ENCODE assay signal across 1 cellular context in genomic region chr10:50392426-50392825, GRCh38.
A peak's percentile ranks its signal among the peaks of the same experiment; 100 is the strongest.
TF ChIP-seq lines count a peak whose summit lies in the region.

No MANE protein-coding gene starts in this region.

TF ChIP-seq in HepG2, 621 proteins besides CTCF, POLR2A, EP300 and RAD21 (continued from another document and continues in another):
- no peak for TF ChIP-seq MLXIP (CRISPR knock-in tag; IDR thresholded peaks at IDR 0.05; ENCODE audit: borderline replicate concordance)
- no peak for TF ChIP-seq ZNF136 (CRISPR knock-in tag; IDR thresholded peaks at IDR 0.05; ENCODE audit: low read depth)
- TF ChIP-seq MEF2D (CRISPR knock-in tag; IDR thresholded peaks at IDR 0.05) = peak; percentile 61
- TF ChIP-seq, protein P1, sequence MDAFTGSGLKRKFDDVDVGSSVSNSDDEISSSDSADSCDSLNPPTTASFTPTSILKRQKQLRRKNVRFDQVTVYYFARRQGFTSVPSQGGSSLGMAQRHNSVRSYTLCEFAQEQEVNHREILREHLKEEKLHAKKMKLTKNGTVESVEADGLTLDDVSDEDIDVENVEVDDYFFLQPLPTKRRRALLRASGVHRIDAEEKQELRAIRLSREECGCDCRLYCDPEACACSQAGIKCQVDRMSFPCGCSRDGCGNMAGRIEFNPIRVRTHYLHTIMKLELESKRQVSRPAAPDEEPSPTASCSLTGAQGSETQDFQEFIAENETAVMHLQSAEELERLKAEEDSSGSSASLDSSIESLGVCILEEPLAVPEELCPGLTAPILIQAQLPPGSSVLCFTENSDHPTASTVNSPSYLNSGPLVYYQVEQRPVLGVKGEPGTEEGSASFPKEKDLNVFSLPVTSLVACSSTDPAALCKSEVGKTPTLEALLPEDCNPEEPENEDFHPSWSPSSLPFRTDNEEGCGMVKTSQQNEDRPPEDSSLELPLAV (CRISPR knock-in tag; conservative IDR thresholded peaks at IDR 0.05; ENCODE audit: low read depth) = no peak
- no peak for TF ChIP-seq ZNF143 (CRISPR knock-in tag; IDR thresholded peaks at IDR 0.05)
- TF ChIP-seq ZNF546 (CRISPR knock-in tag; conservative IDR thresholded peaks at IDR 0.05) = no peak
- TF ChIP-seq, protein P2, sequence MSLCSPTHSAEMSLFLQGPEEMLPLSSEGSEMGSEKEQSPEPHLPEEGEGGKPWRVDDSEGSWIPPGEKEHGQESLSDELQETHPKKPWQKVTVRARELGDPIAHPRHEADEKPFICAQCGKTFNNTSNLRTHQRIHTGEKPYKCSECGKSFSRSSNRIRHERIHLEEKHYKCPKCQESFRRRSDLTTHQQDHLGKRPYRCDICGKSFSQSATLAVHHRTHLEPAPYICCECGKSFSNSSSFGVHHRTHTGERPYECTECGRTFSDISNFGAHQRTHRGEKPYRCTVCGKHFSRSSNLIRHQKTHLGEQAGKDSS (CRISPR knock-in tag; IDR thresholded peaks at IDR 0.05; ENCODE audit: borderline replicate concordance, low read depth) = no peak
- peak; percentile 66; the same call in 1 of the 2 replicates for TF ChIP-seq NFIC (IDR thresholded peaks at IDR 0.05; ENCODE audit: low read length)
- TF ChIP-seq PCBP2 (optimal IDR thresholded peaks at IDR 0.05; ENCODE audit: low read depth, low read length, poor library complexity, severe bottlenecking) = no peak
- TF ChIP-seq PBX3 (CRISPR knock-in tag; IDR thresholded peaks at IDR 0.05; ENCODE audit: borderline replicate concordance) = no peak
- TF ChIP-seq RXRB (CRISPR knock-in tag; IDR thresholded peaks at IDR 0.05; ENCODE audit: borderline replicate concordance) = peak; percentile 83
- peak; percentile 59; the same call in 1 of the 2 replicates for TF ChIP-seq MIER3 (CRISPR knock-in tag; IDR thresholded peaks at IDR 0.05; ENCODE audit: borderline replicate concordance)
- TF ChIP-seq, protein P3, sequence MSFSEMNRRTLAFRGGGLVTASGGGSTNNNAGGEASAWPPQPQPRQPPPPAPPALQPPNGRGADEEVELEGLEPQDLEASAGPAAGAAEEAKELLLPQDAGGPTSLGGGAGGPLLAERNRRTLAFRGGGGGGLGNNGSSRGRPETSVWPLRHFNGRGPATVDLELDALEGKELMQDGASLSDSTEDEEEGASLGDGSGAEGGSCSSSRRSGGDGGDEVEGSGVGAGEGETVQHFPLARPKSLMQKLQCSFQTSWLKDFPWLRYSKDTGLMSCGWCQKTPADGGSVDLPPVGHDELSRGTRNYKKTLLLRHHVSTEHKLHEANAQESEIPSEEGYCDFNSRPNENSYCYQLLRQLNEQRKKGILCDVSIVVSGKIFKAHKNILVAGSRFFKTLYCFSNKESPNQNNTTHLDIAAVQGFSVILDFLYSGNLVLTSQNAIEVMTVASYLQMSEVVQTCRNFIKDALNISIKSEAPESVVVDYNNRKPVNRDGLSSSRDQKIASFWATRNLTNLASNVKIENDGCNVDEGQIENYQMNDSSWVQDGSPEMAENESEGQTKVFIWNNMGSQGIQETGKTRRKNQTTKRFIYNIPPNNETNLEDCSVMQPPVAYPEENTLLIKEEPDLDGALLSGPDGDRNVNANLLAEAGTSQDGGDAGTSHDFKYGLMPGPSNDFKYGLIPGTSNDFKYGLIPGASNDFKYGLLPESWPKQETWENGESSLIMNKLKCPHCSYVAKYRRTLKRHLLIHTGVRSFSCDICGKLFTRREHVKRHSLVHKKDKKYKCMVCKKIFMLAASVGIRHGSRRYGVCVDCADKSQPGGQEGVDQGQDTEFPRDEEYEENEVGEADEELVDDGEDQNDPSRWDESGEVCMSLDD (CRISPR knock-in tag; IDR thresholded peaks at IDR 0.05; ENCODE audit: borderline replicate concordance) = no peak
- no peak for TF ChIP-seq DR1 (CRISPR knock-in tag; IDR thresholded peaks at IDR 0.05)
- TF ChIP-seq ATF1 (CRISPR knock-in tag; IDR thresholded peaks at IDR 0.05) = no peak
- TF ChIP-seq ZNF431 (CRISPR knock-in tag; IDR thresholded peaks at IDR 0.05; ENCODE audit: borderline replicate concordance, low read depth) = no peak
- TF ChIP-seq FOXA3 (CRISPR knock-in tag; IDR thresholded peaks at IDR 0.05) = peak; percentile 92
- no peak for TF ChIP-seq ZBTB25 (CRISPR knock-in tag; IDR thresholded peaks at IDR 0.05)
- no peak for TF ChIP-seq MXD3 (CRISPR knock-in tag; IDR thresholded peaks at IDR 0.05)
- TF ChIP-seq NR0B2 (CRISPR knock-in tag; IDR thresholded peaks at IDR 0.05) = no peak
- peak; percentile 63 for TF ChIP-seq FOXA1 (IDR thresholded peaks at IDR 0.05)
- TF ChIP-seq FOXA1 (CRISPR knock-in tag; IDR thresholded peaks at IDR 0.05) = peak; percentile 72
- TF ChIP-seq GABPA (IDR thresholded peaks at IDR 0.05; ENCODE audit: low read depth, low read length) = no peak
- no peak for TF ChIP-seq GABPA (CRISPR knock-in tag; IDR thresholded peaks at IDR 0.05; ENCODE audit: low read depth)
- no peak for TF ChIP-seq HMGXB3 (CRISPR knock-in tag; IDR thresholded peaks at IDR 0.05; ENCODE audit: borderline replicate concordance)
- 0 out of 2 replicates have a peak, but pooled peaks have one; percentile 39 for TF ChIP-seq ZBTB43 (CRISPR knock-in tag; conservative IDR thresholded peaks at IDR 0.05)
- TF ChIP-seq NRL (CRISPR knock-in tag; IDR thresholded peaks at IDR 0.05; ENCODE audit: borderline replicate concordance) = no peak
- TF ChIP-seq, protein P4, sequence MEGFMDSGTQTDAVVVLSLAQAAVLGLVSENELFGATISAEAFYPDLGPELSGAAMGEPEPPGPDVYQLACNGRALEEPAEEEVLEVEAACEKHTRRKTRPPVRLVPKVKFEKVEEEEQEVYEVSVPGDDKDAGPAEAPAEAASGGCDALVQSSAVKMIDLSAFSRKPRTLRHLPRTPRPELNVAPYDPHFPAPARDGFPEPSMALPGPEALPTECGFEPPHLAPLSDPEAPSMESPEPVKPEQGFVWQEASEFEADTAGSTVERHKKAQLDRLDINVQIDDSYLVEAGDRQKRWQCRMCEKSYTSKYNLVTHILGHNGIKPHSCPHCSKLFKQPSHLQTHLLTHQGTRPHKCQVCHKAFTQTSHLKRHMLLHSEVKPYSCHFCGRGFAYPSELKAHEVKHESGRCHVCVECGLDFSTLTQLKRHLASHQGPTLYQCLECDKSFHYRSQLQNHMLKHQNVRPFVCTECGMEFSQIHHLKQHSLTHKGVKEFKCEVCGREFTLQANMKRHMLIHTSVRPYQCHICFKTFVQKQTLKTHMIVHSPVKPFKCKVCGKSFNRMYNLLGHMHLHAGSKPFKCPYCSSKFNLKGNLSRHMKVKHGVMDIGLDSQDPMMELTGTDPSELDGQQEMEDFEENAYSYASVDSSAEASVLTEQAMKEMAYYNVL (CRISPR knock-in tag; IDR thresholded peaks at IDR 0.05; ENCODE audit: borderline replicate concordance) = peak; percentile 80
- no peak for TF ChIP-seq NFATC3 (CRISPR knock-in tag; IDR thresholded peaks at IDR 0.05)
- TF ChIP-seq ZNF598 (CRISPR knock-in tag; IDR thresholded peaks at IDR 0.05; ENCODE audit: borderline replicate concordance) = no peak
- peak; percentile 76 for TF ChIP-seq SAP130 (CRISPR knock-in tag; IDR thresholded peaks at IDR 0.05; ENCODE audit: low read depth)
- no peak for TF ChIP-seq CBX5 (CRISPR knock-in tag; IDR thresholded peaks at IDR 0.05; ENCODE audit: borderline replicate concordance)
- TF ChIP-seq SALL2 (CRISPR knock-in tag; IDR thresholded peaks at IDR 0.05) = no peak
- no peak for TF ChIP-seq TRIM22 (IDR thresholded peaks at IDR 0.05)
- TF ChIP-seq PAX8 (CRISPR knock-in tag; IDR thresholded peaks at IDR 0.05; ENCODE audit: borderline replicate concordance) = no peak
- no peak for TF ChIP-seq ZNF205 (CRISPR knock-in tag; IDR thresholded peaks at IDR 0.05)
